ENCODE assay signal across 10 cellular contexts in genomic region chr5:88890070-88890781, GRCh38. TPM values are rescaled to one million over a fixed set of nuclear protein-coding genes. Genes with fewer than 3 reads are reported as not detected.
DNase-seq lines count a peak whose midpoint lies in the region; ATAC-seq and TF ChIP-seq lines count a peak whose summit lies in the region.
"Had no signal": no experiment of that assay in that cellular context is flagged by ENCODE, and none has a peak within 500 bp of the region (broad histone marks: within the 10 kb centered on the region; RNA-seq: fewer than 3 reads in every experiment).

No MANE protein-coding gene starts in this region.

- no peak overlapping the region for H3K27ac Mint-ChIP-seq in endothelial cell (ENCODE audit: unreplicated experiment)
- H3K27ac Mint-ChIP-seq in activated CD4-positive, alpha-beta T cell treated with anti-CD3 and anti-CD28 coated beads for 36 hours: no peak overlapping the region
- H3K27ac Mint-ChIP-seq: activated CD8-positive, alpha-beta memory T cell treated with anti-CD3 and anti-CD28 coated beads, Interleukin-2, amount 10 ng/mL, durations not matched to agents 7 days and 5 days had no signal

- CTCF ChIA-PET in AG04450 (lab: Charles Lee): interaction anchor here (0.6 to 1.6 kb wide), 3 partner anchors 161 to 195 kb away, joined by 3 to 8 read pairs (median 6); no protein-coding TSS in a partner anchor
- CTCF ChIA-PET in activated CD4-positive, alpha-beta T cell treated with anti-CD3 and anti-CD28 coated beads for 36 hours (lab: Charles Lee): interaction anchor here (1.3 to 1.5 kb wide), 2 partner anchors 160 to 199 kb away, joined by 4 to 7 read pairs; no protein-coding TSS in a partner anchor

- no peak for TF ChIP-seq EP300 in neural cell (conservative IDR thresholded peaks at IDR 0.05; ENCODE audit: poor library complexity, severe bottlenecking)

- H3K4me1 ChIP-seq in MM.1S (ENCODE audit: low read length): peaks cover 5% of the 10 kb centered on the region; the same call in 1 of the 2 replicates

- ATAC-seq in HG03097 (IDR thresholded peaks at IDR 0.05; ENCODE audit: low FRiP score, unreplicated experiment) (no peak), HG03139 (IDR thresholded peaks at IDR 0.05; ENCODE audit: unreplicated experiment) (no peak)
- no peak for ATAC-seq in activated CD4-positive, alpha-beta T cell treated with anti-CD3 and anti-CD28 coated beads for 36 hours
- ATAC-seq: activated CD8-positive, alpha-beta memory T cell treated with anti-CD3 and anti-CD28 coated beads, Interleukin-2, amount 10 ng/mL, durations not matched to agents 7 days and 5 days had no signal

- TF ChIP-seq CTCF in AG04450 (IDR thresholded peaks at IDR 0.05; ENCODE audit: low read depth, low read length): no peak
- TF ChIP-seq CTCF in MM.1S (IDR thresholded peaks at IDR 0.05; ENCODE audit: low read length): no peak
- no peak for TF ChIP-seq CTCF in endothelial cell (IDR thresholded peaks at IDR 0.05; ENCODE audit: unreplicated experiment)
- no peak for TF ChIP-seq CTCF in neural cell (IDR thresholded peaks at IDR 0.05; ENCODE audit: poor library complexity, severe bottlenecking)

- H3K4me3 ChIP-seq in AG04450 (ENCODE audit: low read depth, low read length) (peak overlapping the region; percentile 67), MM.1S (ENCODE audit: low read length) (peak overlapping the region; percentile 79), neural cell (ENCODE audit: low read length) (peak overlapping the region; percentile 65)

- no peak for TF ChIP-seq RAD21 in neural cell (conservative IDR thresholded peaks at IDR 0.05)

- H3K27ac ChIP-seq in AG04450 (ENCODE audit: low read depth, low read length) (no peak overlapping the region), MM.1S (ENCODE audit: low read length) (peak overlapping the region; percentile 96), neural cell (ENCODE audit: low read length) (no peak overlapping the region)

- H2AFZ ChIP-seq in MM.1S (ENCODE audit: low read length) (peak overlapping the region; percentile 61), neural cell (ENCODE audit: low read depth, low read length) (no peak overlapping the region)

- POLR2A ChIA-PET in AG04450 (lab: Yijun Ruan, JAX): no interaction called here
- POLR2A ChIA-PET in activated CD4-positive, alpha-beta T cell treated with anti-CD3 and anti-CD28 coated beads for 36 hours (lab: Charles Lee): no interaction called here

- H3K4me3 Mint-ChIP-seq in endothelial cell (ENCODE audit: unreplicated experiment): peak overlapping the region; percentile 89
- no peak overlapping the region for H3K4me3 Mint-ChIP-seq in activated CD4-positive, alpha-beta T cell treated with anti-CD3 and anti-CD28 coated beads for 36 hours
- H3K4me3 Mint-ChIP-seq: activated CD8-positive, alpha-beta memory T cell treated with anti-CD3 and anti-CD28 coated beads, Interleukin-2, amount 10 ng/mL, durations not matched to agents 7 days and 5 days had no signal

- H3F3A ChIP-seq in MM.1S (ENCODE audit: insufficient read depth, low read length) (peaks cover 40% of the 10 kb centered on the region), neural cell (ENCODE audit: insufficient read depth, low read length, poor library complexity, severe bottlenecking) (no peaks in the 10 kb centered on the region)

- no peaks in the 10 kb centered on the region for H3K9me2 ChIP-seq in MM.1S (replicated peaks; ENCODE audit: insufficient read depth, low read length)
- no peaks in the 10 kb centered on the region for H3K9me2 ChIP-seq in neural cell (ENCODE audit: insufficient read depth, low read length)

- H3K9me3 ChIP-seq in AG04450 (ENCODE audit: control insufficient read depth, insufficient read depth, low read length) (no peaks in the 10 kb centered on the region), MM.1S (replicated peaks; ENCODE audit: insufficient read depth, low read length) (no peaks in the 10 kb centered on the region), neural cell (ENCODE audit: low read length) (no peaks in the 10 kb centered on the region)

- H3K36me3 ChIP-seq in MM.1S (replicated peaks; ENCODE audit: insufficient read depth, low read length) (no peaks in the 10 kb centered on the region), neural cell (ENCODE audit: insufficient read depth, low read length) (no peaks in the 10 kb centered on the region)

- H3K27me3 Mint-ChIP-seq in endothelial cell (ENCODE audit: unreplicated experiment): peaks cover 2% of the 10 kb centered on the region
- H3K27me3 Mint-ChIP-seq in activated CD4-positive, alpha-beta T cell treated with anti-CD3 and anti-CD28 coated beads for 36 hours: peaks cover 43% of the 10 kb centered on the region

- no peaks in the 10 kb centered on the region for H3K9me3 Mint-ChIP-seq in endothelial cell (ENCODE audit: unreplicated experiment)
- H3K9me3 Mint-ChIP-seq in activated CD4-positive, alpha-beta T cell treated with anti-CD3 and anti-CD28 coated beads for 36 hours (ENCODE audit: low read depth): no peaks in the 10 kb centered on the region

- DNase-seq in AG04450 (ENCODE audit: low read depth, low spot score) (no peak), MM.1S (peak; percentile 25), endothelial cell (ENCODE audit: low spot score) (no peak), NCI-H2196 (lab: John Stamatoyannopoulos, UW; ENCODE audit: unreplicated experiment) (no peak)
- no peak for DNase-seq in activated CD4-positive, alpha-beta T cell treated with anti-CD3 and anti-CD28 coated beads for 36 hours
- DNase-seq: activated CD8-positive, alpha-beta memory T cell treated with anti-CD3 and anti-CD28 coated beads, Interleukin-2, amount 10 ng/mL, durations not matched to agents 7 days and 5 days; NCI-H2171 had no signal

- intact Hi-C loops in activated CD4-positive, alpha-beta T cell treated with anti-CD3 and anti-CD28 coated beads for 36 hours (cut with DNase I, micrococcal nuclease): no loop called here

- H3K27me3 ChIP-seq in AG04450 (ENCODE audit: control insufficient read depth, insufficient read depth, low read length) (no peaks in the 10 kb centered on the region), MM.1S (replicated peaks; ENCODE audit: insufficient read depth, low read length) (no peaks in the 10 kb centered on the region), neural cell (ENCODE audit: insufficient read depth, low read depth, low read length) (peaks cover 51% of the 10 kb centered on the region)

- H4K20me1 ChIP-seq in MM.1S (ENCODE audit: insufficient read depth, low read length) (no peaks in the 10 kb centered on the region), neural cell (ENCODE audit: insufficient read depth) (no peaks in the 10 kb centered on the region)

- H3K4me2 ChIP-seq in MM.1S (ENCODE audit: low read depth, low read length) (peak overlapping the region; percentile 60), neural cell (ENCODE audit: low read length) (no peak overlapping the region)

- no peaks in the 10 kb centered on the region for H3K36me3 Mint-ChIP-seq in endothelial cell (ENCODE audit: low read depth, unreplicated experiment)
- H3K36me3 Mint-ChIP-seq in activated CD4-positive, alpha-beta T cell treated with anti-CD3 and anti-CD28 coated beads for 36 hours (ENCODE audit: low read depth): no peaks in the 10 kb centered on the region
- H3K36me3 Mint-ChIP-seq: activated CD8-positive, alpha-beta memory T cell treated with anti-CD3 and anti-CD28 coated beads, Interleukin-2, amount 10 ng/mL, durations not matched to agents 7 days and 5 days had no signal

- H3K9ac ChIP-seq in MM.1S (ENCODE audit: low read length) (peak overlapping the region; percentile 95), neural cell (ENCODE audit: low read length) (no peak overlapping the region)

- H3K79me2 ChIP-seq in MM.1S (ENCODE audit: low read length) (peaks cover 94% of the 10 kb centered on the region), neural cell (replicated peaks; ENCODE audit: insufficient read depth, low read length) (no peaks in the 10 kb centered on the region)

- H3K4me1 Mint-ChIP-seq in endothelial cell (ENCODE audit: unreplicated experiment): peaks cover 14% of the 10 kb centered on the region
- peaks cover 5% of the 10 kb centered on the region for H3K4me1 Mint-ChIP-seq in activated CD4-positive, alpha-beta T cell treated with anti-CD3 and anti-CD28 coated beads for 36 hours
- H3K4me1 Mint-ChIP-seq: activated CD8-positive, alpha-beta memory T cell treated with anti-CD3 and anti-CD28 coated beads, Interleukin-2, amount 10 ng/mL, durations not matched to agents 7 days and 5 days had no signal

TF ChIP-seq in neural cell, 6 proteins besides CTCF, POLR2A, EP300 and RAD21 (continues in another document):
- no peak for TF ChIP-seq SMC3 (conservative IDR thresholded peaks at IDR 0.05; ENCODE audit: poor library complexity)
- no peak for TF ChIP-seq EZH2 (IDR thresholded peaks at IDR 0.05; ENCODE audit: borderline replicate concordance, insufficient read depth, low read length, poor library complexity, severe bottlenecking)
- no peak for TF ChIP-seq REST (IDR thresholded peaks at IDR 0.05; ENCODE audit: borderline replicate concordance)
- no peak for TF ChIP-seq TAF1 (IDR thresholded peaks at IDR 0.05; ENCODE audit: low read depth)
- no peak for TF ChIP-seq POLR2AphosphoS5 (IDR thresholded peaks at IDR 0.05)

RNA-seq across cellular contexts. Expression of gene MEF2C, which starts 7.2 kb away (rescaled TPM):
- 2.0 and 3.9 TPM in 2 replicates for polyA plus RNA-seq in AG04450 (2011; rRNA removed)
- polyA minus RNA-seq in AG04450 (2011; rRNA and poly(A)+ RNA removed): 7.0 and 8.8 TPM in 2 replicates
- 134 TPM for total RNA-seq in endothelial cell (ENCODE audit: unreplicated experiment)
- 18.6 and 30.2 TPM in 2 replicates for polyA plus RNA-seq in neural cell
- polyA minus RNA-seq in neural cell: 66.8 and 67.2 TPM in 2 replicates
- under 1 TPM; 0.07 to 0.12 TPM for total RNA-seq in activated CD4-positive, alpha-beta T cell treated with anti-CD3 and anti-CD28 coated beads for 36 hours

Comparison
In these comparisons a context has a peak if more than half of its experiments do, and no peak if none do; other contexts are left out.
1. RNA of gene MEF2C, which starts 7.2 kb away (total RNA-seq): 134 TPM in endothelial cell (single experiment); 0.07 to 0.12 TPM in activated CD4-positive, alpha-beta T cell treated with anti-CD3 and anti-CD28 coated beads for 36 hours; every median in the first group is over 100 times any median in the second.
2. Peak in every context shown above with its lines, with median percentiles within 50 percentile points of each other: H3K4me3 ChIP-seq.